In the genomic region with DNA sequence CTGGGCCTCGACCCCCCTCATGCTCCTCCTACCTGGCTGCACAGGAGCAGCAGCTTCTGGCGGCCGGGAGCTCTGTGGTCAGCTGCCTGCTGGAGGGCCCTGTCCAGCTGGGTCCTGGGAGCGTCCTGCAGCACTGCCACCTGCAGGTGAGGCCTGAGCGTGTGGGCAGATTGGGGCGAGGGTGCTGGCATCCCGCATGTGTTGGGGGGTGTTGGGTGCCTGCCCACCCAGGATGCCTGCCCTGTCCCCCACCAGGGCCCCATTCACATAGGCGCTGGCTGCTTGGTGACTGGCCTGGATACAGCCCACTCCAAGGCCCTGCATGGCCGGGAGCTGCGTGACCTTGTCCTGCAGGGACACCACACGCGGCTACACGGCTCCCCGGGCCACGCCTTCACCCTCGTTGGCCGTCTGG, we compare ENCODE assay signal across 11 cellular contexts. TPM values are rescaled to one million over a fixed set of nuclear protein-coding genes. Genes with fewer than 3 reads are reported as not detected.
A peak's percentile ranks its signal among the peaks of the same experiment; 100 is the strongest.
DNase-seq lines count a peak whose midpoint lies in the region; ATAC-seq and TF ChIP-seq lines count a peak whose summit lies in the region.
"Had no signal": no experiment of that assay in that cellular context is flagged by ENCODE, and none has a peak within 500 bp of the region (broad histone marks: within the 10 kb centered on the region; RNA-seq: fewer than 3 reads in every experiment).

No MANE protein-coding gene starts in this region.

- H3K4me3 ChIP-seq in epithelial cell of proximal tubule (ENCODE audit: low read depth, low read length) = no peak overlapping the region
- H3K4me3 ChIP-seq: SK-N-MC had no signal

- H3K4me1 Mint-ChIP-seq in nephron progenitor cell = no peaks in the 10 kb centered on the region
- H3K4me1 Mint-ChIP-seq: activated naive CD4-positive, alpha-beta T cell treated with anti-CD3 and anti-CD28 coated beads, Interleukin-2, amount 50 U/mL, for 24 hours; memory B cell had no signal

- ATAC-seq in GM21381 (IDR thresholded peaks at IDR 0.05; ENCODE audit: unreplicated experiment) (no peak), HG02870 (IDR thresholded peaks at IDR 0.05; ENCODE audit: unreplicated experiment) (no peak), GM21390 (IDR thresholded peaks at IDR 0.05; ENCODE audit: unreplicated experiment) (no peak)

- H3K27ac Mint-ChIP-seq in nephron progenitor cell = no peak overlapping the region
- H3K27ac Mint-ChIP-seq: activated naive CD4-positive, alpha-beta T cell treated with anti-CD3 and anti-CD28 coated beads, Interleukin-2, amount 50 U/mL, for 24 hours; memory B cell had no signal

- H3K27me3 Mint-ChIP-seq in nephron progenitor cell (ENCODE audit: low read depth, poor library complexity) = peaks cover 2% of the 10 kb centered on the region
- H3K27me3 Mint-ChIP-seq: activated naive CD4-positive, alpha-beta T cell treated with anti-CD3 and anti-CD28 coated beads, Interleukin-2, amount 50 U/mL, for 24 hours; memory B cell had no signal

- DNase-seq in COLO668 (lab: John Stamatoyannopoulos, UW; ENCODE audit: unreplicated experiment) (peak; percentile 11), NCI-H226 (peak; percentile 15), epithelial cell of proximal tubule (ENCODE audit: low read depth) (no peak), nephron progenitor cell (peak; percentile 60)
- DNase-seq in stimulated activated CD4-positive, alpha-beta T cell treated with anti-CD3 and anti-CD28 coated beads, Interleukin-2, amount 100 ng/mL, for 24 hours = no peak

- H3K9me3 Mint-ChIP-seq in nephron progenitor cell = no peaks in the 10 kb centered on the region
- H3K9me3 Mint-ChIP-seq: activated naive CD4-positive, alpha-beta T cell treated with anti-CD3 and anti-CD28 coated beads, Interleukin-2, amount 50 U/mL, for 24 hours; memory B cell had no signal

- H3K36me3 Mint-ChIP-seq in nephron progenitor cell (ENCODE audit: low read depth) = no peaks in the 10 kb centered on the region

- no peak overlapping the region for H3K4me3 Mint-ChIP-seq in nephron progenitor cell
- H3K4me3 Mint-ChIP-seq: activated naive CD4-positive, alpha-beta T cell treated with anti-CD3 and anti-CD28 coated beads, Interleukin-2, amount 50 U/mL, for 24 hours; memory B cell had no signal

- TF ChIP-seq CTCF in epithelial cell of proximal tubule (conservative IDR thresholded peaks at IDR 0.05; ENCODE audit: low read depth, low read length) = peak; percentile 52
- TF ChIP-seq CTCF in nephron progenitor cell (IDR thresholded peaks at IDR 0.05) = peak; percentile 39

RNA-seq across cellular contexts. Expression of gene FCSK, which starts 16.5 kb away (rescaled TPM):
- total RNA-seq in epithelial cell of proximal tubule = 13.3 and 21.8 TPM in 2 replicates

RNA-seq across cellular contexts. Expression of gene ST3GAL2, which starts 32.0 kb away (rescaled TPM):
- total RNA-seq in epithelial cell of proximal tubule = 23.3 and 28.6 TPM in 2 replicates

RNA-seq across cellular contexts. Expression of gene COG4, which starts 52.4 kb away (rescaled TPM):
- 49.5 and 57.6 TPM in 2 replicates for total RNA-seq in epithelial cell of proximal tubule

RNA-seq across cellular contexts. Expression of gene SF3B3, which starts 52.7 kb away (rescaled TPM):
- 65.9 and 168 TPM in 2 replicates for total RNA-seq in epithelial cell of proximal tubule

Comparison
In these comparisons a context has a peak if more than half of its experiments do, and no peak if none do; other contexts are left out.
1. DNase-seq: peak in COLO668 (single experiment), NCI-H226 (single experiment) and nephron progenitor cell (single experiment); none in epithelial cell of proximal tubule (single experiment) and stimulated activated CD4-positive, alpha-beta T cell treated with anti-CD3 and anti-CD28 coated beads, Interleukin-2, amount 100 ng/mL, for 24 hours (0 of 2).